In genomic region chr17:75130632-75131277, GRCh38 we compare ENCODE assay signal across 1 cellular context.
TF ChIP-seq lines count a peak whose summit lies in the region.

No MANE protein-coding gene starts in this region.

TF ChIP-seq in SK-N-SH, 30 proteins besides CTCF, POLR2A, EP300 and RAD21 (continued from another document):
- TF ChIP-seq, protein P1, sequence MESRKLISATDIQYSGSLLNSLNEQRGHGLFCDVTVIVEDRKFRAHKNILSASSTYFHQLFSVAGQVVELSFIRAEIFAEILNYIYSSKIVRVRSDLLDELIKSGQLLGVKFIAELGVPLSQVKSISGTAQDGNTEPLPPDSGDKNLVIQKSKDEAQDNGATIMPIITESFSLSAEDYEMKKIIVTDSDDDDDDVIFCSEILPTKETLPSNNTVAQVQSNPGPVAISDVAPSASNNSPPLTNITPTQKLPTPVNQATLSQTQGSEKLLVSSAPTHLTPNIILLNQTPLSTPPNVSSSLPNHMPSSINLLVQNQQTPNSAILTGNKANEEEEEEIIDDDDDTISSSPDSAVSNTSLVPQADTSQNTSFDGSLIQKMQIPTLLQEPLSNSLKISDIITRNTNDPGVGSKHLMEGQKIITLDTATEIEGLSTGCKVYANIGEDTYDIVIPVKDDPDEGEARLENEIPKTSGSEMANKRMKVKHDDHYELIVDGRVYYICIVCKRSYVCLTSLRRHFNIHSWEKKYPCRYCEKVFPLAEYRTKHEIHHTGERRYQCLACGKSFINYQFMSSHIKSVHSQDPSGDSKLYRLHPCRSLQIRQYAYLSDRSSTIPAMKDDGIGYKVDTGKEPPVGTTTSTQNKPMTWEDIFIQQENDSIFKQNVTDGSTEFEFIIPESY (IDR thresholded peaks at IDR 0.05; ENCODE audit: borderline replicate concordance, low read depth): no peak
